In the genomic region with DNA sequence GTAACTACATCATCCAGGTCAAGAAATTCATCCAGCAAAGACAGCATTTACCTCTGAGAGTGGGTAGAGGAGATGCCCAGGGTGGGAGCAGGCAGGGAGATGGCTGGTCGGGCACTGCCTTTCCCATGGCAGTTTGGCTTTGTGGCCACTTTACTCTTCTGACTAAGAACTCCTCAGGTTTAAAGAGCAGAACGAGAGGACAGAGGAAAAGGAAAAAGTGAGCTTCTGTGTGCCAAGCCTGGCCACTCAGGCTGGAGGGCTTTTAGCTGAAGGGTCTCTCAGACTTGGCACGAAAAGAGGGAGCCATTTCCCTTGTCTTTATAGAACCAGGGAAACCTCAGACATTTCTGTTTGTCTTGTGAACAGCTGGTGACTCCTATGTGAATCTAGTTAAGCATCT, we compare ENCODE assay signal across 19 cellular contexts. TPM values are rescaled to one million over a fixed set of nuclear protein-coding genes. Genes with fewer than 3 reads are reported as not detected.
A peak's percentile ranks its signal among the peaks of the same experiment; 100 is the strongest.
DNase-seq lines count a peak whose midpoint lies in the region; ATAC-seq and TF ChIP-seq lines count a peak whose summit lies in the region.
"Had no signal": no experiment of that assay in that cellular context is flagged by ENCODE, and none has a peak within 500 bp of the region (broad histone marks: within the 10 kb centered on the region; RNA-seq: fewer than 3 reads in every experiment).

No MANE protein-coding gene starts in this region.

- no peak for TF ChIP-seq RAD21 in neural cell (conservative IDR thresholded peaks at IDR 0.05)

- DNase-seq in DMS79 treated with DMSO at 0.1 percent for 48 hours (lab: John Stamatoyannopoulos, UW) (peak; percentile 90), NCI-H187 (lab: John Stamatoyannopoulos, UW) (peak; percentile 18 to 46), SJSA1 (ENCODE audit: low read depth in 1 of 2, low spot score in 2 of 2) (no peak), iPS-NIHi11 (ENCODE audit: low spot score) (no peak), NCI-H774 (lab: John Stamatoyannopoulos, UW) (no peak)
- DNase-seq: Caco-2; CD4-positive, CD25-positive, alpha-beta regulatory T cell; H7; Karpas-422; MV-4-11; NCI-H1436; NCI-H2081; NCI-H446; NCI-H526; SHP77 treated with DMSO at 0.1 percent for 48 hours; SK-N-SH had no signal

- TF ChIP-seq EP300 in neural cell (conservative IDR thresholded peaks at IDR 0.05; ENCODE audit: poor library complexity, severe bottlenecking), result no peak

- H3K27me3 ChIP-seq in SJSA1 (replicated peaks), result no peaks in the 10 kb centered on the region
- no peaks in the 10 kb centered on the region for H3K27me3 ChIP-seq in neural cell (ENCODE audit: insufficient read depth, low read depth, low read length)

- no peak for TF ChIP-seq CTCF in neural cell (IDR thresholded peaks at IDR 0.05; ENCODE audit: poor library complexity, severe bottlenecking)

- no peaks in the 10 kb centered on the region for H4K20me1 ChIP-seq in neural cell (ENCODE audit: insufficient read depth)

- H3K9ac ChIP-seq in neural cell (ENCODE audit: low read length), result no peak overlapping the region
- H3K9ac ChIP-seq: SK-N-SH had no signal

- no peak overlapping the region for H2AFZ ChIP-seq in neural cell (ENCODE audit: low read depth, low read length)

- peaks cover 50% of the 10 kb centered on the region for H3K4me1 ChIP-seq in SJSA1 (replicated peaks)
- H3K4me1 ChIP-seq: Caco-2 had no signal

- no peak overlapping the region for H3K4me3 ChIP-seq in SJSA1
- H3K4me3 ChIP-seq in neural cell (ENCODE audit: low read length), result no peak overlapping the region

- H3K79me2 ChIP-seq in neural cell (replicated peaks; ENCODE audit: insufficient read depth, low read length), result no peaks in the 10 kb centered on the region

- H3K36me3 ChIP-seq in SJSA1 (no peaks in the 10 kb centered on the region), neural cell (ENCODE audit: insufficient read depth, low read length) (no peaks in the 10 kb centered on the region)

- ATAC-seq in GM18873 (IDR thresholded peaks at IDR 0.05; ENCODE audit: low FRiP score, unreplicated experiment), result no peak

- H3K9me3 ChIP-seq in SJSA1 (replicated peaks) (no peaks in the 10 kb centered on the region), neural cell (ENCODE audit: low read length) (no peaks in the 10 kb centered on the region)
- H3K9me3 ChIP-seq: Caco-2, SK-N-SH had no signal

- no peaks in the 10 kb centered on the region for H3K9me2 ChIP-seq in neural cell (ENCODE audit: insufficient read depth, low read length)
- H3K9me2 ChIP-seq: SK-N-SH had no signal

- H3K27ac ChIP-seq in SJSA1 (peak overlapping the region; percentile 90; the same call in 1 of the 2 replicates), neural cell (ENCODE audit: low read length) (peak overlapping the region; percentile 18)
- H3K27ac ChIP-seq: RWPE1 had no signal

- H3K4me2 ChIP-seq in neural cell (ENCODE audit: low read length), result no peak overlapping the region
- H3K4me2 ChIP-seq: SK-N-SH had no signal

- H3F3A ChIP-seq in neural cell (ENCODE audit: insufficient read depth, low read length, poor library complexity, severe bottlenecking), result no peaks in the 10 kb centered on the region

TF ChIP-seq in neural cell, 6 proteins besides CTCF, POLR2A, EP300 and RAD21:
- TF ChIP-seq EZH2 (IDR thresholded peaks at IDR 0.05; ENCODE audit: borderline replicate concordance, insufficient read depth, low read length, poor library complexity, severe bottlenecking) (no peak), MXI1 (conservative IDR thresholded peaks at IDR 0.05; ENCODE audit: poor library complexity, severe bottlenecking) (no peak), SMC3 (conservative IDR thresholded peaks at IDR 0.05; ENCODE audit: poor library complexity) (no peak), TAF1 (IDR thresholded peaks at IDR 0.05; ENCODE audit: low read depth) (no peak), POLR2AphosphoS5 (IDR thresholded peaks at IDR 0.05) (no peak)
- TF ChIP-seq, protein P1, sequence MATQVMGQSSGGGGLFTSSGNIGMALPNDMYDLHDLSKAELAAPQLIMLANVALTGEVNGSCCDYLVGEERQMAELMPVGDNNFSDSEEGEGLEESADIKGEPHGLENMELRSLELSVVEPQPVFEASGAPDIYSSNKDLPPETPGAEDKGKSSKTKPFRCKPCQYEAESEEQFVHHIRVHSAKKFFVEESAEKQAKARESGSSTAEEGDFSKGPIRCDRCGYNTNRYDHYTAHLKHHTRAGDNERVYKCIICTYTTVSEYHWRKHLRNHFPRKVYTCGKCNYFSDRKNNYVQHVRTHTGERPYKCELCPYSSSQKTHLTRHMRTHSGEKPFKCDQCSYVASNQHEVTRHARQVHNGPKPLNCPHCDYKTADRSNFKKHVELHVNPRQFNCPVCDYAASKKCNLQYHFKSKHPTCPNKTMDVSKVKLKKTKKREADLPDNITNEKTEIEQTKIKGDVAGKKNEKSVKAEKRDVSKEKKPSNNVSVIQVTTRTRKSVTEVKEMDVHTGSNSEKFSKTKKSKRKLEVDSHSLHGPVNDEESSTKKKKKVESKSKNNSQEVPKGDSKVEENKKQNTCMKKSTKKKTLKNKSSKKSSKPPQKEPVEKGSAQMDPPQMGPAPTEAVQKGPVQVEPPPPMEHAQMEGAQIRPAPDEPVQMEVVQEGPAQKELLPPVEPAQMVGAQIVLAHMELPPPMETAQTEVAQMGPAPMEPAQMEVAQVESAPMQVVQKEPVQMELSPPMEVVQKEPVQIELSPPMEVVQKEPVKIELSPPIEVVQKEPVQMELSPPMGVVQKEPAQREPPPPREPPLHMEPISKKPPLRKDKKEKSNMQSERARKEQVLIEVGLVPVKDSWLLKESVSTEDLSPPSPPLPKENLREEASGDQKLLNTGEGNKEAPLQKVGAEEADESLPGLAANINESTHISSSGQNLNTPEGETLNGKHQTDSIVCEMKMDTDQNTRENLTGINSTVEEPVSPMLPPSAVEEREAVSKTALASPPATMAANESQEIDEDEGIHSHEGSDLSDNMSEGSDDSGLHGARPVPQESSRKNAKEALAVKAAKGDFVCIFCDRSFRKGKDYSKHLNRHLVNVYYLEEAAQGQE (IDR thresholded peaks at IDR 0.05; ENCODE audit: borderline replicate concordance), result no peak

RNA-seq across cellular contexts. Expression of a gene that starts 23.2 kb away (rescaled TPM):
- total RNA-seq in SJSA1 (2014; rRNA removed; shearing (Covaris generic)), result 135 and 139 TPM in 2 replicates
- 139 and 150 TPM in 2 replicates for polyA plus RNA-seq in neural cell
- 102 and 105 TPM in 2 replicates for polyA minus RNA-seq in neural cell

Comparison
In these comparisons a context has a peak if more than half of its experiments do, and no peak if none do; other contexts are left out.
1. DNase-seq: peak in DMS79 treated with DMSO at 0.1 percent for 48 hours (single experiment) and NCI-H187 (2 of 2); none in SJSA1 (0 of 2), iPS-NIHi11 (single experiment) and NCI-H774 (single experiment).